Comparison of ENCODE assay signal across 18 cellular contexts in genomic region chr12:33247625-33248024, GRCh38.
A peak's percentile ranks its signal among the peaks of the same experiment; 100 is the strongest.
DNase-seq lines count a peak whose midpoint lies in the region; ATAC-seq and TF ChIP-seq lines count a peak whose summit lies in the region.
"Had no signal": no experiment of that assay in that cellular context is flagged by ENCODE, and none has a peak within 500 bp of the region (broad histone marks: within the 10 kb centered on the region; RNA-seq: fewer than 3 reads in every experiment).

No MANE protein-coding gene starts in this region.

- H3K27ac Mint-ChIP-seq in GM23338: no peak overlapping the region
- H3K27ac Mint-ChIP-seq in nephron: peak overlapping the region; percentile 78 to 97 (median 96)
- H3K27ac Mint-ChIP-seq: CD4-positive, alpha-beta memory T cell; H9 had no signal

- no peak for ATAC-seq in GM23338
- ATAC-seq in HG03159 (IDR thresholded peaks at IDR 0.05; ENCODE audit: unreplicated experiment): no peak
- ATAC-seq: HCT116 had no signal

- H3K4me2 ChIP-seq in GM23338: no peak overlapping the region

- H3K4me3 ChIP-seq in GM23338: no peak overlapping the region
- no peak overlapping the region for H3K4me3 ChIP-seq in testis
- H3K4me3 ChIP-seq: GM23248 had no signal

- H2AFZ ChIP-seq in GM23338: peak overlapping the region; percentile 57
- H2AFZ ChIP-seq: GM23248 had no signal

- H3K4me3 Mint-ChIP-seq in GM23338 (no peak overlapping the region), nephron (no peak overlapping the region)
- H3K4me3 Mint-ChIP-seq: CD4-positive, alpha-beta memory T cell; H9 had no signal

- H3K9me2 ChIP-seq in GM23338 (ENCODE audit: insufficient read depth): no peaks in the 10 kb centered on the region

- H3K9me3 Mint-ChIP-seq in GM23338 (peaks cover 5% of the 10 kb centered on the region; the same call in 2 of the 3 replicates), nephron (peaks cover 10% of the 10 kb centered on the region)

- H3F3A ChIP-seq in GM23338 (replicated peaks; ENCODE audit: low read depth): no peaks in the 10 kb centered on the region

- H3K27ac ChIP-seq in 22Rv1: peak overlapping the region; percentile 46
- H3K27ac ChIP-seq in GM23338 (ENCODE audit: low read depth): no peak overlapping the region
- H3K27ac ChIP-seq in testis: no peak overlapping the region
- H3K27ac ChIP-seq: GM23248 had no signal

- no peaks in the 10 kb centered on the region for H3K79me2 ChIP-seq in GM23338 (replicated peaks; ENCODE audit: insufficient read depth)

- H3K27me3 Mint-ChIP-seq in GM23338 (ENCODE audit: insufficient read depth, low read depth, poor library complexity) (peaks cover 2% of the 10 kb centered on the region), nephron (ENCODE audit: low read depth) (peaks cover 3% of the 10 kb centered on the region)
- H3K27me3 Mint-ChIP-seq: CD4-positive, alpha-beta memory T cell had no signal

- no peaks in the 10 kb centered on the region for H3K9me3 ChIP-seq in testis

- H3K4me1 Mint-ChIP-seq in GM23338 (peaks cover 1% of the 10 kb centered on the region; the same call in 2 of the 3 replicates), nephron (peaks cover 18% of the 10 kb centered on the region)
- H3K4me1 Mint-ChIP-seq: CD4-positive, alpha-beta memory T cell had no signal

- H3K36me3 Mint-ChIP-seq in GM23338 (ENCODE audit: low read depth): no peaks in the 10 kb centered on the region
- H3K36me3 Mint-ChIP-seq in nephron (ENCODE audit: low read depth): no peaks in the 10 kb centered on the region
- H3K36me3 Mint-ChIP-seq: CD4-positive, alpha-beta memory T cell had no signal

- H3K27me3 ChIP-seq in GM23338 (ENCODE audit: insufficient read depth) (no peaks in the 10 kb centered on the region), testis (no peaks in the 10 kb centered on the region)

- WGBS in testis, 2 donors: 91 to 100% methylated on average over 1 of the region's 1 CpG

- H3K36me3 ChIP-seq in GM23338 (ENCODE audit: insufficient read depth): no peaks in the 10 kb centered on the region
- H3K36me3 ChIP-seq in testis (ENCODE audit: low read depth, missing control alignments): no peaks in the 10 kb centered on the region

- no peaks in the 10 kb centered on the region for H4K20me1 ChIP-seq in GM23338 (replicated peaks; ENCODE audit: insufficient read depth)

- H3K4me1 ChIP-seq in GM23338 (ENCODE audit: insufficient read depth): no peaks in the 10 kb centered on the region; the same call in 1 of the 2 replicates
- no peaks in the 10 kb centered on the region for H3K4me1 ChIP-seq in testis

- TF ChIP-seq CTCF in 22Rv1 (IDR thresholded peaks at IDR 0.05): no peak
- no peak for TF ChIP-seq CTCF in GM23338 (conservative IDR thresholded peaks at IDR 0.05; ENCODE audit: low read depth in 2 of 2)
- TF ChIP-seq CTCF in nephron (IDR thresholded peaks at IDR 0.05; ENCODE audit: unreplicated experiment in 3 of 3): no peak
- no peak for TF ChIP-seq CTCF in testis (IDR thresholded peaks at IDR 0.05)

- TF ChIP-seq POLR2A in testis (IDR thresholded peaks at IDR 0.05): no peak

- intact Hi-C loops in testis (cut with DNase I; ENCODE audit: low total_unique reads): no loop called here

- DNase-seq in GM23338 (ENCODE audit: low spot score) (no peak), fibroblast of gingiva (ENCODE audit: low read depth) (peak; percentile 0), NOMO-1 (lab: John Stamatoyannopoulos, UW; ENCODE audit: unreplicated experiment in 2 of 2) (no peak), DMS 273 (lab: John Stamatoyannopoulos, UW; ENCODE audit: unreplicated experiment) (no peak), testis (no peak)
- DNase-seq: C1 segment of cervical spinal cord; Calu3; CD4-positive, alpha-beta memory T cell; COR-L47; DMS79; EL; GF-D8; GM23248; H9 had no signal

TF ChIP-seq in GM23338, 12 proteins besides CTCF, POLR2A, EP300 and RAD21 (continues in another document):
- TF ChIP-seq NANOG (IDR thresholded peaks at IDR 0.05; ENCODE audit: borderline replicate concordance): no peak
- TF ChIP-seq EZH2 (IDR thresholded peaks at IDR 0.05; ENCODE audit: low read depth, unreplicated experiment): no peak
- TF ChIP-seq JUNB (IDR thresholded peaks at IDR 0.05; ENCODE audit: unreplicated experiment): no peak
- TF ChIP-seq ZNF331 (CRISPR knock-in tag; IDR thresholded peaks at IDR 0.05; ENCODE audit: low read depth): no peak
- TF ChIP-seq ZNF114 (CRISPR knock-in tag; IDR thresholded peaks at IDR 0.05): no peak
- no peak for TF ChIP-seq STAT1 (IDR thresholded peaks at IDR 0.05; ENCODE audit: unreplicated experiment)
- no peak for TF ChIP-seq CREB1 (CRISPR knock-in tag; IDR thresholded peaks at IDR 0.05; ENCODE audit: low read depth)
- TF ChIP-seq POLR2AphosphoS5 (IDR thresholded peaks at IDR 0.05; ENCODE audit: low read depth): no peak
- TF ChIP-seq REST (IDR thresholded peaks at IDR 0.05; ENCODE audit: unreplicated experiment): no peak
- no peak for TF ChIP-seq EZH2phosphoT487 (IDR thresholded peaks at IDR 0.05; ENCODE audit: unreplicated experiment)
